ENCODE assay signal across 1 cellular context in the genomic region with DNA sequence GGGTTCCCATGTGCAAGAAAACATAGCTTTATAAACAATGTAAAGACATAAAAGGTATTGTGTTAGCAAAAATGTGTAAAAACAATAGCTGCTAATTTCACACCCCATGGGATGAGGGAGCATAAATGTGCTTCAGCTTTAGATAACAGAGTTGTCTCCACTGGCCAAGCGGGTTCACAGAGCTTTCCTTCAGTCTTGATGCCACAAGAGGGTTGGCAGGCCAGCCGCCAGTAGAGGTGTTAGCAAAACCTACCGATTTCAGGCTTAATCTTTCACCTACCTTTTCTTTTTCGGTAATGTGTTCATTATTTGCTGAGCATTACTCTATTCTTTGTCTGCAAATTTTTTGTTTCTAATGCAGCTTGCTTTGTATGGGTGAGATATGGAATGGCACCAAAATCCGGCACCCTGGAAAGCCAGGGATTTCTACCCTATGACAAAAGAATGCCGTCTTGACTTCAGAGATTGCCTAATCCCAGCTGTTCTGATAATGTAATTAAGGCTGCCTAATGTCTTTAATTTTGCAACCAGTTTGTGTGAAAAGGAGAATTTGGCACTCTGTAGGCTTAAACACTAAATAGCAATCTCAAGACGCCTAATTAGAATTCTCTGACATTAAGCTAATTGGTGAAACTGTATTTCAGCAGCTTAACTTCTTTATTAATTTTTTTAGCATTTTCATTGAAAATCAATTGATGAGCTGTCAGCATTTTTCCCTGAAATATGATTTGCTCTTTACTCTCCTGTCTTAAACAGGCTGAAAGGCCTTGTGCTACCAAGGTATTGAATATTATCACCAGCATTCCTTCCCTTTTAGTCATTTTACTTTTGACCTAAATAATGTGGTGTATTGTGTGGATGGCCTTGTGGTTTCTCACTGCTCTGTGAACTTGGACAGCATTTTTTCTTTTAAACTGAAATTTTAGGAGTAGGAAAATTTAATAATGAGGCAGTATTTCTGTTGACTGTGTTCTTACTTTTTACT.
TF ChIP-seq lines count a peak whose summit lies in the region.

No MANE protein-coding gene starts in this region.

TF ChIP-seq in H1, 55 proteins besides CTCF, POLR2A, EP300 and RAD21 (continued from another document):
- TF ChIP-seq, protein P1, sequence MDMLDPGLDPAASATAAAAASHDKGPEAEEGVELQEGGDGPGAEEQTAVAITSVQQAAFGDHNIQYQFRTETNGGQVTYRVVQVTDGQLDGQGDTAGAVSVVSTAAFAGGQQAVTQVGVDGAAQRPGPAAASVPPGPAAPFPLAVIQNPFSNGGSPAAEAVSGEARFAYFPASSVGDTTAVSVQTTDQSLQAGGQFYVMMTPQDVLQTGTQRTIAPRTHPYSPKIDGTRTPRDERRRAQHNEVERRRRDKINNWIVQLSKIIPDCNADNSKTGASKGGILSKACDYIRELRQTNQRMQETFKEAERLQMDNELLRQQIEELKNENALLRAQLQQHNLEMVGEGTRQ (IDR thresholded peaks at IDR 0.05; ENCODE audit: low read length), result no peak
- no peak for TF ChIP-seq YY1 (IDR thresholded peaks at IDR 0.05; ENCODE audit: low read depth, low read length)
- TF ChIP-seq KDM5A (IDR thresholded peaks at IDR 0.05; ENCODE audit: low read length), result no peak
- no peak for TF ChIP-seq TEAD4 (IDR thresholded peaks at IDR 0.05; ENCODE audit: low read depth, low read length)
- TF ChIP-seq CBX5 (IDR thresholded peaks at IDR 0.05; ENCODE audit: low read depth, low read length), result no peak
- TF ChIP-seq RXRA (IDR thresholded peaks at IDR 0.05; ENCODE audit: insufficient read depth, low read depth, low read length), result no peak
- no peak for TF ChIP-seq ASH2L (IDR thresholded peaks at IDR 0.05; ENCODE audit: low read length)
- no peak for TF ChIP-seq SIX5 (IDR thresholded peaks at IDR 0.05; ENCODE audit: low read depth, low read length)
- no peak for TF ChIP-seq BCL11A (IDR thresholded peaks at IDR 0.05; ENCODE audit: low read depth in 2 of 2, low read length in 2 of 2)
- TF ChIP-seq RFX5 (IDR thresholded peaks at IDR 0.05; ENCODE audit: borderline replicate concordance, low read depth, low read length), result no peak
- no peak for TF ChIP-seq RNF2 (IDR thresholded peaks at IDR 0.05; ENCODE audit: borderline replicate concordance, low read depth, low read length, missing control alignments, poor library complexity, severe bottlenecking)
- no peak for TF ChIP-seq JUND (IDR thresholded peaks at IDR 0.05; ENCODE audit: low read length)
- TF ChIP-seq CTBP2 (IDR thresholded peaks at IDR 0.05; ENCODE audit: borderline replicate concordance, insufficient read depth, insufficient read length, low read length), result no peak
